Comparison of ENCODE assay signal across 8 cellular contexts in genomic region chr5:64612349-64612961, GRCh38.
DNase-seq lines count a peak whose midpoint lies in the region; ATAC-seq and TF ChIP-seq lines count a peak whose summit lies in the region.

No MANE protein-coding gene starts in this region.

- ATAC-seq in Right ventricle myocardium inferior (peak; percentile 60), Panc1 (peak; percentile 83), esophagus mucosa (peak; percentile 39), HG03571 (IDR thresholded peaks at IDR 0.05; ENCODE audit: unreplicated experiment) (no peak)

- H3K27ac Mint-ChIP-seq in nephron progenitor cell = no peak overlapping the region

- in situ Hi-C loops in Panc1 (cut with HindIII; ENCODE audit: low pct_unique_long_range_greater_than_20kb, low sequenced_read_pairs) = no loop called here

- intact Hi-C loops in Right ventricle myocardium inferior (cut with DNase I) = loop anchor here (1.0 to 2.0 kb wide), 3 partner anchors 106 to 465 kb away; partner anchors contain the start of gene RGS7BP
- intact Hi-C loops in cardiac septum (cut with DNase I) = loop anchor here (2.0 to 5.0 kb wide), 4 partner anchors 105 to 540 kb away; partner anchors contain the start of gene RGS7BP
- intact Hi-C loops in Panc1 (cut with micrococcal nuclease; ENCODE audit: unreplicated experiment) = loop anchor here (1.0 to 5.0 kb wide), 3 partner anchors 383 to 540 kb away; no protein-coding TSS in a partner anchor

- H3K27me3 ChIP-seq in HL-60 (ENCODE audit: insufficient read depth, poor library complexity, severe bottlenecking) = no peaks in the 10 kb centered on the region
- H3K27me3 ChIP-seq in Panc1 (ENCODE audit: control insufficient read depth, insufficient read depth, low read length) = peaks cover 3% of the 10 kb centered on the region; the same call in 1 of the 2 replicates

- peak; percentile 6 for TF ChIP-seq CTCF in HL-60 (IDR thresholded peaks at IDR 0.05; ENCODE audit: insufficient read depth, low read length)
- peak; percentile 81 for TF ChIP-seq CTCF in Panc1 (IDR thresholded peaks at IDR 0.05)
- TF ChIP-seq CTCF in nephron progenitor cell (IDR thresholded peaks at IDR 0.05) = peak; percentile 73

- POLR2A ChIA-PET in Panc1 (lab: Charles Lee) = no interaction called here

- H3K36me3 ChIP-seq in Panc1 (ENCODE audit: control insufficient read depth, insufficient read depth, low read length) = no peaks in the 10 kb centered on the region

- no peaks in the 10 kb centered on the region for H3K4me1 Mint-ChIP-seq in nephron progenitor cell

- no peaks in the 10 kb centered on the region for H3K9me3 ChIP-seq in Panc1 (ENCODE audit: control insufficient read depth, insufficient read depth, low read depth, low read length)

- BruUV-seq in Panc1 (replicated peaks; lab: Mats Ljungman, UMichigan) = no TSS peak

- no peaks in the 10 kb centered on the region for H3K9me3 Mint-ChIP-seq in nephron progenitor cell

- H3K4me3 Mint-ChIP-seq in nephron progenitor cell = no peak overlapping the region

- H3K4me3 ChIP-seq in HL-60 (replicated peaks; ENCODE audit: insufficient read depth, low read length) (no peak overlapping the region), Panc1 (ENCODE audit: low read depth in 2 of 2, low read length in 2 of 2) (no peak overlapping the region)

- H3K27ac ChIP-seq in HL-60 (replicated peaks) (no peak overlapping the region), Panc1 (ENCODE audit: low read length) (no peak overlapping the region)

- H3K27me3 Mint-ChIP-seq in nephron progenitor cell (ENCODE audit: low read depth, poor library complexity) = peaks cover 14% of the 10 kb centered on the region

- no peaks in the 10 kb centered on the region for H3K36me3 Mint-ChIP-seq in nephron progenitor cell (ENCODE audit: low read depth)

- no peaks in the 10 kb centered on the region for H3K4me1 ChIP-seq in Panc1 (ENCODE audit: control insufficient read depth, insufficient read depth, low read length)

- DNase-seq in Right ventricle myocardium inferior (ENCODE audit: missing footprints) (no peak), cardiac septum (ENCODE audit: low spot score) (no peak), HL-60 (ENCODE audit: low read depth in 1 of 2, low spot score in 1 of 2) (peak in 1 of 2 experiments; percentile 10), Panc1 (ENCODE audit: low read depth, low spot score) (peak; percentile 33), nephron progenitor cell (peak; percentile 44), ecto neural progenitor cell (ENCODE audit: low spot score) (no peak)

- CTCF ChIA-PET in Panc1 (lab: Charles Lee) = interaction anchor here (0.6 to 1.2 kb wide), 4 partner anchors 383 to 649 kb away, joined by 3 to 4 read pairs (median 3); no protein-coding TSS in a partner anchor

Comparison
In these comparisons a context has a peak if more than half of its experiments do, and no peak if none do; other contexts are left out.
1. DNase-seq: peak in Panc1 (single experiment) and nephron progenitor cell (single experiment); none in Right ventricle myocardium inferior (single experiment), cardiac septum (single experiment) and ecto neural progenitor cell (single experiment).
2. CTCF ChIP-seq: peak in every context shown above with its lines; median percentile 81 in Panc1; 73 in nephron progenitor cell; 6 in HL-60.